Comparison of ENCODE assay signal across 1 cellular context in the genomic region with DNA sequence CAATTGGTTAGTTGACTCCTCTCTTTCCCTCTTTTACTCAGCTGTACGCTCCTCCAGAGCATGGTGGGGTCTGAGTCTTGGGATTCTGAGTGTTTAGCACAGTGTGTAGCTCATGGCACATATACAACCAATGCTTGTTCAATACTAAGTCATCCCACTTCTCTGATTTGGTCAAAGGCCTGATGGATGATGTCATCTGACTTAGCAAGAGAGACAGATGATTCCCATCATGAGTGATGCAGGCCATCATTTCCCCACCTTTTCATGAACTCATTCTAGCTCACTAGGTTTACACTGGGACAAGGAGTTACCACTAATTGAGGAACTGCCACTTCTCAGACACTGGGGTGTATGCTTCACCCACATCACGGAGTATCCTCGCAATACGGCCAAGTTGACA.
TF ChIP-seq lines count a peak whose summit lies in the region.

No MANE protein-coding gene starts in this region.

TF ChIP-seq in K562, 482 proteins besides CTCF, POLR2A, EP300 and RAD21 (continued from another document):
- TF ChIP-seq TSHZ1 (CRISPR knock-in tag; IDR thresholded peaks at IDR 0.05) (no peak), KLF16 (IDR thresholded peaks at IDR 0.05) (no peak), JUND (IDR thresholded peaks at IDR 0.05; ENCODE audit: borderline replicate concordance, low read depth, low read length) (peak; percentile 56; the same call in 1 of the 2 replicates), JUND (tag; IDR thresholded peaks at IDR 0.05; ENCODE audit: borderline replicate concordance, low read depth, low read length) (peak; percentile 59; the same call in 2 of the 3 replicates), CREB5 (CRISPR knock-in tag; IDR thresholded peaks at IDR 0.05) (no peak), ATF3 (IDR thresholded peaks at IDR 0.05) (peak; percentile 79), ATF3 (CRISPR knock-in tag; conservative IDR thresholded peaks at IDR 0.05) (no peak), RHOXF2B (CRISPR knock-in tag; conservative IDR thresholded peaks at IDR 0.05) (no peak), PRDM10 (IDR thresholded peaks at IDR 0.05; ENCODE audit: partially characterized antibody) (no peak), ZNF780A (CRISPR knock-in tag; IDR thresholded peaks at IDR 0.05) (no peak), ZBTB34 (CRISPR knock-in tag; IDR thresholded peaks at IDR 0.05) (no peak), ZC3H11A (IDR thresholded peaks at IDR 0.05; ENCODE audit: low read depth, low read length) (no peak), RBM14 (IDR thresholded peaks at IDR 0.05; ENCODE audit: borderline replicate concordance, insufficient read depth, low read depth, low read length) (no peak), PPARD (CRISPR knock-in tag; IDR thresholded peaks at IDR 0.05) (no peak), CEBPZ (IDR thresholded peaks at IDR 0.05; ENCODE audit: borderline replicate concordance, low read depth, low read length) (no peak), HIVEP1 (CRISPR knock-in tag; IDR thresholded peaks at IDR 0.05) (no peak)
